Comparison of ENCODE assay signal across 16 cellular contexts in the genomic region with DNA sequence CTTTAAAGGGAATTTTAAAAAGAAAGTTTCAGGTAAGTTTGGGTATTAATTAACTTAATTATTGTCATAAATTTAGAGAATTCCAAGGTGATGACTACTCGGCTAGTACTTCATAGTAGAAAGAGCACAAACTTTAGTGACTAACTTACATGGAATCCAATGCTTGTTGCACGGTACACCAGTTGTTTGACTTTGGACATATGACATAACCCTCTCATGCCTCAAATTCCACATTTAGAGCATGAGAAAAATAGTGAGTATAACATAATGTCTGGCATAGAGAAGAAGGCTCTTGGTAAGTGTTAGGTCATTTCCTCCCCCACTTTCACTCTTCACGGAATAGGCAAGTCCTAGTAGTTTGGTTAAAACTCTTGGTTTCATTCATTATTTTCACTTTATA.
A peak's percentile ranks its signal among the peaks of the same experiment; 100 is the strongest.
DNase-seq lines count a peak whose midpoint lies in the region; ATAC-seq, FAIRE-seq and TF ChIP-seq lines count a peak whose summit lies in the region.
"Had no signal": no experiment of that assay in that cellular context is flagged by ENCODE, and none has a peak within 500 bp of the region (broad histone marks: within the 10 kb centered on the region; RNA-seq: fewer than 3 reads in every experiment).

No MANE protein-coding gene starts in this region.

- H3K27me3 ChIP-seq in bronchial epithelial cell (ENCODE audit: control insufficient read depth, insufficient read depth, low read length) (no peaks in the 10 kb centered on the region), kidney epithelial cell (ENCODE audit: control insufficient read depth, insufficient read depth, low read length) (no peaks in the 10 kb centered on the region)
- H3K27me3 ChIP-seq: cardiac muscle cell had no signal

- TF ChIP-seq RAD21 in Ishikawa (IDR thresholded peaks at IDR 0.05; ENCODE audit: low read depth), result no peak

- H3K4me3 ChIP-seq in AG04449 (ENCODE audit: low read depth, low read length), result no peak overlapping the region
- no peak overlapping the region for H3K4me3 ChIP-seq in bronchial epithelial cell (ENCODE audit: low read depth, low read length)
- H3K4me3 ChIP-seq in kidney epithelial cell (ENCODE audit: low read depth, low read length), result no peak overlapping the region
- H3K4me3 ChIP-seq in coronary artery, result no peak overlapping the region
- H3K4me3 ChIP-seq: cardiac muscle cell, GM23338, lung had no signal

- H3K36me3 ChIP-seq in bronchial epithelial cell (ENCODE audit: control insufficient read depth, insufficient read depth, low read length) (no peaks in the 10 kb centered on the region), kidney epithelial cell (ENCODE audit: control insufficient read depth, insufficient read depth, low read length) (no peaks in the 10 kb centered on the region)
- H3K36me3 ChIP-seq: cardiac muscle cell had no signal

- TF ChIP-seq CTCF in AG04449 (IDR thresholded peaks at IDR 0.05; ENCODE audit: insufficient read depth, low read length, missing control alignments), result no peak
- TF ChIP-seq CTCF in bronchial epithelial cell (IDR thresholded peaks at IDR 0.05; ENCODE audit: insufficient read depth, low read length, severe bottlenecking), result no peak
- no peak for TF ChIP-seq CTCF in kidney epithelial cell (IDR thresholded peaks at IDR 0.05; ENCODE audit: insufficient read depth, low read length, poor library complexity, severe bottlenecking)
- TF ChIP-seq CTCF in coronary artery (IDR thresholded peaks at IDR 0.05), result no peak

- FAIRE-seq in bronchial epithelial cell (lab: Jason Lieb, UNC), result no peak

- POLR2A ChIA-PET in AG04449 (lab: Yijun Ruan, JAX), result no interaction called here

- DNase-seq in AG04449 (ENCODE audit: low read depth, low spot score), result peak; percentile 74
- DNase-seq in bronchial epithelial cell (ENCODE audit: low read depth), result peak; percentile 96
- peak; percentile 96 for DNase-seq in kidney epithelial cell (ENCODE audit: low read depth)
- no peak for DNase-seq in coronary artery (ENCODE audit: low spot score)
- DNase-seq: activated T-cell treated with anti-CD3 and anti-CD28 coated beads for 4 hours, GF-D8, NCI-H2227 treated with DMSO at 0.1 percent for 48 hours, substantia nigra had no signal

- no peak for ATAC-seq in GM18873 (IDR thresholded peaks at IDR 0.05; ENCODE audit: low FRiP score, unreplicated experiment)
- ATAC-seq in HG03139 (IDR thresholded peaks at IDR 0.05; ENCODE audit: unreplicated experiment), result no peak
- no peak for ATAC-seq in GM18861 (IDR thresholded peaks at IDR 0.05; ENCODE audit: unreplicated experiment)
- ATAC-seq: GM23338 had no signal

- H3K27ac ChIP-seq in coronary artery, result no peak overlapping the region
- H3K27ac ChIP-seq: cardiac muscle cell, parathyroid adenoma had no signal

- peak; percentile 65 for TF ChIP-seq EP300 in Ishikawa (IDR thresholded peaks at IDR 0.05; ENCODE audit: borderline replicate concordance)

- CTCF ChIA-PET in AG04449 (lab: Yijun Ruan, JAX), result no interaction called here

TF ChIP-seq in Ishikawa, 13 proteins besides CTCF, POLR2A, EP300 and RAD21:
- TF ChIP-seq TEAD4 (IDR thresholded peaks at IDR 0.05) (peak; percentile 83), EGR1 (IDR thresholded peaks at IDR 0.05) (no peak), TCF12 (IDR thresholded peaks at IDR 0.05; ENCODE audit: low read depth) (0 out of 2 replicates have a peak, but pooled peaks have one; percentile 24)
